ENCODE assay signal across 16 cellular contexts in genomic region chr22:42920101-42920820, GRCh38.
DNase-seq lines count a peak whose midpoint lies in the region; ATAC-seq, FAIRE-seq and TF ChIP-seq lines count a peak whose summit lies in the region.
"Had no signal": no experiment of that assay in that cellular context is flagged by ENCODE, and none has a peak within 500 bp of the region (broad histone marks: within the 10 kb centered on the region; RNA-seq: fewer than 3 reads in every experiment).

No MANE protein-coding gene starts in this region.

- peak overlapping the region; percentile 54 for H3K4me3 Mint-ChIP-seq in neural crest cell
- H3K4me3 Mint-ChIP-seq: CD8-positive, alpha-beta T cell had no signal

- peaks cover 29% of the 10 kb centered on the region for H4K20me1 ChIP-seq in Karpas-422 (ENCODE audit: insufficient read depth, low read depth, low read length)

- H3K36me3 Mint-ChIP-seq in neural crest cell (ENCODE audit: low read depth), result no peaks in the 10 kb centered on the region
- H3K36me3 Mint-ChIP-seq: CD8-positive, alpha-beta T cell had no signal

- H3K4me1 Mint-ChIP-seq in neural crest cell, result peaks cover 60% of the 10 kb centered on the region

- no peak overlapping the region for H3K9ac ChIP-seq in Karpas-422 (ENCODE audit: low read length)

- peak overlapping the region; percentile 4 for H3K27ac Mint-ChIP-seq in neural crest cell (ENCODE audit: unreplicated experiment)
- H3K27ac Mint-ChIP-seq: activated T-helper 2 cell treated with anti-CD3 and anti-CD28 coated beads, Interferon-gamma antibody, Interleukin-2, Interleukin-4, amounts not matched to agents 10 μg/mL and 5 μg/mL and 100 μg/mL, durations not matched to agents 14 hours and 24 hours and 36 hours; CD8-positive, alpha-beta T cell had no signal

- H3K27ac ChIP-seq in epithelial cell of prostate (peak overlapping the region; percentile 62), small intestine (ENCODE audit: low read depth in 1 of 2, low read length in 1 of 2) (no peak overlapping the region), Karpas-422 (ENCODE audit: low read length) (no peak overlapping the region)
- H3K27ac ChIP-seq: colonic mucosa had no signal

- H3K9me3 ChIP-seq in small intestine (ENCODE audit: control insufficient read depth, low read depth), result no peaks in the 10 kb centered on the region
- no peaks in the 10 kb centered on the region for H3K9me3 ChIP-seq in Karpas-422 (ENCODE audit: low read length)
- H3K9me3 ChIP-seq: colonic mucosa, SJCRH30 had no signal

- H3K27me3 Mint-ChIP-seq in neural crest cell (ENCODE audit: low read depth), result no peaks in the 10 kb centered on the region

- H3K4me1 ChIP-seq in small intestine (ENCODE audit: control insufficient read depth in 2 of 2, insufficient read depth in 1 of 2, low read depth in 1 of 2, low read length in 1 of 2), result peaks cover 4 to 6% of the 10 kb centered on the region in 2 donors
- H3K4me1 ChIP-seq in Karpas-422 (ENCODE audit: low read length), result no peaks in the 10 kb centered on the region

- H3K4me2 ChIP-seq in Karpas-422 (ENCODE audit: low read depth, low read length, poor library complexity, severe bottlenecking), result no peak overlapping the region

- no peak for ATAC-seq in HG02885 (IDR thresholded peaks at IDR 0.05; ENCODE audit: poor library complexity, unreplicated experiment)
- ATAC-seq: CD8-positive, alpha-beta T cell; stimulated activated naive CD8-positive, alpha-beta T cell treated with anti-CD3 and anti-CD28 coated beads, Interleukin-15, Interleukin-2, amounts not matched to agents 100 U/mL and 50 U/mL, for 24 hours had no signal

- no peaks in the 10 kb centered on the region for H3K79me2 ChIP-seq in Karpas-422 (ENCODE audit: low read length)

- DNase-seq in AG08395 (ENCODE audit: low spot score), result peak; percentile 74
- DNase-seq in LHCN-M2 (ENCODE audit: low read depth), result peak; percentile 74
- DNase-seq in epithelial cell of prostate (ENCODE audit: low read depth, low spot score), result no peak
- DNase-seq in neural crest cell (ENCODE audit: low read depth, low spot score), result no peak
- DNase-seq in small intestine, result no peak
- no peak for DNase-seq in stimulated activated CD4-positive, alpha-beta T cell treated with anti-CD3 and anti-CD28 coated beads, Interleukin-1b, Interleukin-23, amount 100 ng/mL, for 48 hours
- no peak for DNase-seq in Karpas-422
- DNase-seq: activated CD4-positive, CD25-positive, alpha-beta regulatory T cell treated with anti-CD3 and anti-CD28 coated beads, Interleukin-2, amount 50 U/mL, for 72 hours; CD8-positive, alpha-beta T cell; colonic mucosa; hippocampal formation; NCI-H446; SJCRH30; stimulated activated naive CD8-positive, alpha-beta T cell treated with anti-CD3 and anti-CD28 coated beads, Interleukin-15, Interleukin-2, amounts not matched to agents 100 U/mL and 50 U/mL, for 24 hours had no signal

- FAIRE-seq in small intestine (lab: Jason Lieb, UNC), result no peak

- WGBS in small intestine, 3 donors, result 78 to 80% (median 79%) methylated on average over 10 of the region's 10 CpGs

- H3K9me3 Mint-ChIP-seq in neural crest cell, result no peaks in the 10 kb centered on the region
- H3K9me3 Mint-ChIP-seq: activated T-helper 2 cell treated with anti-CD3 and anti-CD28 coated beads, Interferon-gamma antibody, Interleukin-2, Interleukin-4, amounts not matched to agents 10 μg/mL and 5 μg/mL and 100 μg/mL, durations not matched to agents 14 hours and 24 hours and 36 hours; CD8-positive, alpha-beta T cell had no signal

- no peaks in the 10 kb centered on the region for H3K9me2 ChIP-seq in Karpas-422 (replicated peaks; ENCODE audit: insufficient read depth, low read length)

- H3K4me3 ChIP-seq in small intestine (ENCODE audit: low read depth in 1 of 2, low read length in 2 of 2), result no peak overlapping the region
- no peak overlapping the region for H3K4me3 ChIP-seq in Karpas-422 (ENCODE audit: low read length)
- H3K4me3 ChIP-seq: colonic mucosa, SJCRH30 had no signal

- no peak for TF ChIP-seq CTCF in neural crest cell (conservative IDR thresholded peaks at IDR 0.05)

- H2AFZ ChIP-seq in Karpas-422 (ENCODE audit: low read length), result no peak overlapping the region

- H3K27me3 ChIP-seq in small intestine (ENCODE audit: control insufficient read depth in 2 of 2, insufficient read depth in 2 of 2, low read length in 2 of 2) (no peaks in the 10 kb centered on the region), Karpas-422 (ENCODE audit: low read length) (no peaks in the 10 kb centered on the region)
- H3K27me3 ChIP-seq: colonic mucosa, SJCRH30 had no signal

- H3K36me3 ChIP-seq in small intestine (ENCODE audit: control insufficient read depth in 2 of 2, insufficient read depth in 2 of 2, low read length in 2 of 2) (no peaks in the 10 kb centered on the region), Karpas-422 (ENCODE audit: insufficient read depth, low read length) (no peaks in the 10 kb centered on the region)
- H3K36me3 ChIP-seq: colonic mucosa, SJCRH30 had no signal

Comparison
In these comparisons a context has a peak if more than half of its experiments do, and no peak if none do; other contexts are left out.
1. DNase-seq: peak in AG08395 (single experiment) and LHCN-M2 (single experiment); none in epithelial cell of prostate (single experiment), neural crest cell (single experiment), small intestine (single experiment), stimulated activated CD4-positive, alpha-beta T cell treated with anti-CD3 and anti-CD28 coated beads, Interleukin-1b, Interleukin-23, amount 100 ng/mL, for 48 hours (single experiment) and Karpas-422 (single experiment).